1 cellular context compared by ENCODE assay signal in genomic region chr3:66115858-66116654, GRCh38.
TF ChIP-seq lines count a peak whose summit lies in the region.

No MANE protein-coding gene starts in this region.

TF ChIP-seq in HepG2, 621 proteins besides CTCF, POLR2A, EP300 and RAD21 (continued from another document and continues in another):
- no peak for TF ChIP-seq ZBTB49 (CRISPR knock-in tag; IDR thresholded peaks at IDR 0.05; ENCODE audit: borderline replicate concordance)
- 0 out of 2 replicates have a peak, but pooled peaks have one; percentile 39 for TF ChIP-seq ERF (CRISPR knock-in tag; IDR thresholded peaks at IDR 0.05)
- no peak for TF ChIP-seq ISX (CRISPR knock-in tag; conservative IDR thresholded peaks at IDR 0.05)
- TF ChIP-seq ZZZ3 (CRISPR knock-in tag; IDR thresholded peaks at IDR 0.05; ENCODE audit: borderline replicate concordance), result no peak
- no peak for TF ChIP-seq ZGPAT (CRISPR knock-in tag; IDR thresholded peaks at IDR 0.05)
- TF ChIP-seq EZH2 (conservative IDR thresholded peaks at IDR 0.05; ENCODE audit: low read depth, low read length), result no peak
- no peak for TF ChIP-seq FOXO1 (CRISPR knock-in tag; IDR thresholded peaks at IDR 0.05)
- no peak for TF ChIP-seq ZNF713 (CRISPR knock-in tag; IDR thresholded peaks at IDR 0.05)
- no peak for TF ChIP-seq REST (IDR thresholded peaks at IDR 0.05; ENCODE audit: borderline replicate concordance in 1 of 2, low read depth in 1 of 2, low read length in 2 of 2)
- TF ChIP-seq ARID5B (CRISPR knock-in tag; IDR thresholded peaks at IDR 0.05), result peak; percentile 39; the same call in 1 of the 2 replicates
- no peak for TF ChIP-seq CBX2 (IDR thresholded peaks at IDR 0.05; ENCODE audit: low read depth, low read length)
- no peak for TF ChIP-seq CBX2 (CRISPR knock-in tag; IDR thresholded peaks at IDR 0.05; ENCODE audit: low read depth)
- TF ChIP-seq ZNF563 (CRISPR knock-in tag; IDR thresholded peaks at IDR 0.05), result no peak
- no peak for TF ChIP-seq ZFP82 (CRISPR knock-in tag; IDR thresholded peaks at IDR 0.05; ENCODE audit: borderline replicate concordance)
- no peak for TF ChIP-seq NFRKB (IDR thresholded peaks at IDR 0.05)
- no peak for TF ChIP-seq LCORL (IDR thresholded peaks at IDR 0.05)
- TF ChIP-seq LCORL (CRISPR knock-in tag; IDR thresholded peaks at IDR 0.05), result 0 out of 2 replicates have a peak, but pooled peaks have one; percentile 19
- no peak for TF ChIP-seq ZNF343 (CRISPR knock-in tag; IDR thresholded peaks at IDR 0.05)
- no peak for TF ChIP-seq PHF5A (CRISPR knock-in tag; IDR thresholded peaks at IDR 0.05; ENCODE audit: low read depth, unreplicated experiment)
- TF ChIP-seq MNT (IDR thresholded peaks at IDR 0.05), result peak; percentile 53
- TF ChIP-seq GPN1 (CRISPR knock-in tag; IDR thresholded peaks at IDR 0.05; ENCODE audit: borderline replicate concordance), result no peak
- no peak for TF ChIP-seq ZBTB26 (CRISPR knock-in tag; IDR thresholded peaks at IDR 0.05; ENCODE audit: borderline replicate concordance)
- no peak for TF ChIP-seq FOXM1 (CRISPR knock-in tag; IDR thresholded peaks at IDR 0.05)
- TF ChIP-seq DPF2 (CRISPR knock-in tag; IDR thresholded peaks at IDR 0.05; ENCODE audit: borderline replicate concordance, low read depth), result no peak
- TF ChIP-seq ZFP37 (CRISPR knock-in tag; IDR thresholded peaks at IDR 0.05; ENCODE audit: borderline replicate concordance), result no peak
- no peak for TF ChIP-seq LRRFIP1 (CRISPR knock-in tag; conservative IDR thresholded peaks at IDR 0.05)
- TF ChIP-seq TEAD3 (CRISPR knock-in tag; optimal IDR thresholded peaks at IDR 0.05; ENCODE audit: borderline replicate concordance), result peak; percentile 97
- TF ChIP-seq ETV5 (CRISPR knock-in tag; IDR thresholded peaks at IDR 0.05; ENCODE audit: borderline replicate concordance), result peak; percentile 34; the same call in 1 of the 2 replicates
- no peak for TF ChIP-seq SCMH1 (CRISPR knock-in tag; IDR thresholded peaks at IDR 0.05; ENCODE audit: borderline replicate concordance)
- TF ChIP-seq ZFP36 (IDR thresholded peaks at IDR 0.05; ENCODE audit: borderline replicate concordance, low read depth, low read length, partially characterized antibody), result no peak
- no peak for TF ChIP-seq SOX13 (IDR thresholded peaks at IDR 0.05)
- peak in 1 of 2 experiments; percentile 30; a peak in 1 of 4 replicates for TF ChIP-seq SOX13 (CRISPR knock-in tag; conservative IDR thresholded peaks at IDR 0.05 in 1 of 2, IDR thresholded peaks at IDR 0.05 in 1 of 2)
- TF ChIP-seq TRAFD1 (CRISPR knock-in tag; IDR thresholded peaks at IDR 0.05; ENCODE audit: borderline replicate concordance), result no peak
- no peak for TF ChIP-seq REPIN1 (CRISPR knock-in tag; IDR thresholded peaks at IDR 0.05; ENCODE audit: borderline replicate concordance, low read depth)
- TF ChIP-seq IKZF5 (CRISPR knock-in tag; IDR thresholded peaks at IDR 0.05), result no peak
- no peak for TF ChIP-seq ZNF784 (CRISPR knock-in tag; IDR thresholded peaks at IDR 0.05; ENCODE audit: borderline replicate concordance)
- no peak for TF ChIP-seq SMARCC2 (IDR thresholded peaks at IDR 0.05)
- TF ChIP-seq HOXA9 (CRISPR knock-in tag; IDR thresholded peaks at IDR 0.05; ENCODE audit: borderline replicate concordance), result no peak
- no peak for TF ChIP-seq SMAD3 (CRISPR knock-in tag; IDR thresholded peaks at IDR 0.05)
- TF ChIP-seq ATAD3A (CRISPR knock-in tag; IDR thresholded peaks at IDR 0.05), result no peak
